In the genomic region with DNA sequence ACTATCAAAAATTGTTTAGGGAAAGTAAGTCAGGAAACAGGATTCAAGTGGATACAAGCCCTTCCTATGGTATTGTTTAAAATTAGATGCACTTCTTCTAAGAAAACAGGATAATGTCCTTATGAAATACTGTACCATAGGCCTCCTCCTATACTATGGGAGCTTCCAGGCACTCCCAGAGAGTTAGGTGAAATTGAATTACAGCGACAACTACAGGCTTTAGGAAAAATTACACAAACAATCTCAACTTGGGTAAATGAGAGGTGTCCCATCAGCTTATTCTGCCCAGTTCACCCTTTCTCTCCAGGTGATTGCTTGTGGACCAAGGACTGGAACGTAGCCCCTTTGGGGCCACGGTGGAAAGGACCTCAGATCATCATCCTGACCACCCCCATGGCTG, we compare ENCODE assay signal across 26 cellular contexts.
DNase-seq lines count a peak whose midpoint lies in the region; ATAC-seq and TF ChIP-seq lines count a peak whose summit lies in the region.
"Had no signal": no experiment of that assay in that cellular context is flagged by ENCODE, and none has a peak within 500 bp of the region (broad histone marks: within the 10 kb centered on the region; RNA-seq: fewer than 3 reads in every experiment).

No MANE protein-coding gene starts in this region.

- TF ChIP-seq CTCF in DOHH2 (IDR thresholded peaks at IDR 0.05; ENCODE audit: low read depth, low read length, poor library complexity, severe bottlenecking) (peak; percentile 15), GM23338 (conservative IDR thresholded peaks at IDR 0.05; ENCODE audit: low read depth in 2 of 2) (no peak), RWPE2 (IDR thresholded peaks at IDR 0.05; ENCODE audit: poor library complexity, severe bottlenecking) (no peak)

- peaks cover 88% of the 10 kb centered on the region for H3K9me3 Mint-ChIP-seq in GM23338
- H3K9me3 Mint-ChIP-seq: activated naive CD4-positive, alpha-beta T cell treated with anti-CD3 and anti-CD28 coated beads, Interleukin-2, amount 50 U/mL, for 24 hours; activated T-helper 2 cell treated with anti-CD3 and anti-CD28 coated beads, Interferon-gamma antibody, Interleukin-2, Interleukin-4, amounts not matched to agents 10 μg/mL and 5 μg/mL and 100 μg/mL, durations not matched to agents 14 hours and 24 hours and 36 hours; nephron progenitor cell; stimulated activated naive CD8-positive, alpha-beta T cell treated with anti-CD3 and anti-CD28 coated beads, Interleukin-15, Interleukin-2, amounts not matched to agents 100 ng/mL and 50 ng/mL, for 24 hours had no signal

- H3K27me3 Mint-ChIP-seq in GM23338 (ENCODE audit: insufficient read depth, low read depth, poor library complexity) = no peaks in the 10 kb centered on the region
- H3K27me3 Mint-ChIP-seq: brain; stimulated activated naive CD8-positive, alpha-beta T cell treated with anti-CD3 and anti-CD28 coated beads, Interleukin-15, Interleukin-2, amounts not matched to agents 100 ng/mL and 50 ng/mL, for 24 hours had no signal

- H3K27ac ChIP-seq in DOHH2 (ENCODE audit: low read depth, low read length) (no peak overlapping the region), GM23338 (ENCODE audit: low read depth) (no peak overlapping the region), RWPE2 (ENCODE audit: poor library complexity, severe bottlenecking) (peak overlapping the region; percentile 56)
- H3K27ac ChIP-seq: BLaER1 treated with 17β-estradiol and CSF1 and Interleukin-3, amounts not matched to agents 10 nM and 100 nM; vagina had no signal

- H2AFZ ChIP-seq in GM23338 = no peak overlapping the region

- no peak overlapping the region for H3K27ac Mint-ChIP-seq in GM23338
- H3K27ac Mint-ChIP-seq: activated naive CD4-positive, alpha-beta T cell treated with anti-CD3 and anti-CD28 coated beads, Interleukin-2, amount 50 U/mL, for 24 hours; activated T-helper 2 cell treated with anti-CD3 and anti-CD28 coated beads, Interferon-gamma antibody, Interleukin-2, Interleukin-4, amounts not matched to agents 10 μg/mL and 5 μg/mL and 100 μg/mL, durations not matched to agents 14 hours and 24 hours and 36 hours; brain; memory B cell; nephron progenitor cell; stimulated activated naive CD8-positive, alpha-beta T cell treated with anti-CD3 and anti-CD28 coated beads, Interleukin-15, Interleukin-2, amounts not matched to agents 100 ng/mL and 50 ng/mL, for 24 hours had no signal

- H3K9me3 ChIP-seq in DOHH2 (ENCODE audit: control insufficient read depth, insufficient read depth, low read length) = no peaks in the 10 kb centered on the region
- H3K9me3 ChIP-seq in RWPE2 (ENCODE audit: severe bottlenecking) = no peaks in the 10 kb centered on the region
- H3K9me3 ChIP-seq: BLaER1 treated with 17β-estradiol and CSF1 and Interleukin-3, amounts not matched to agents 10 nM and 100 nM; vagina had no signal

- no peaks in the 10 kb centered on the region for H3K79me2 ChIP-seq in DOHH2 (ENCODE audit: control insufficient read depth, low read length)
- no peaks in the 10 kb centered on the region for H3K79me2 ChIP-seq in GM23338 (replicated peaks; ENCODE audit: insufficient read depth)

- peak; percentile 0 for DNase-seq in GM23338 (ENCODE audit: low spot score)
- no peak for DNase-seq in RWPE2 (ENCODE audit: low spot score)
- peak; percentile 3 for DNase-seq in renal cortical epithelial cell (ENCODE audit: low read depth)
- no peak for DNase-seq in central memory CD4-positive, alpha-beta T cell
- no peak for DNase-seq in stimulated activated CD4-positive, alpha-beta T cell treated with anti-CD3 and anti-CD28 coated beads, Interleukin-2, amount 100 ng/mL, for 24 hours
- DNase-seq: activated T-cell treated with anti-CD3 and anti-CD28 coated beads for 4 hours; amniotic stem cell; hippocampal formation; Kasumi-1; left cardiac atrium; NCI-H146; NCI-H2107; NCI-H510A treated with DMSO at 0.1 percent for 48 hours; nephron progenitor cell; OCI-M1; stimulated activated CD4-positive, alpha-beta T cell treated with anti-CD3 and anti-CD28 coated beads, Interleukin-1b, Interleukin-23, amount 100 ng/mL, for 48 hours; T-helper 2 cell had no signal

- no peaks in the 10 kb centered on the region for H3K27me3 ChIP-seq in DOHH2 (ENCODE audit: control insufficient read depth, low read length)
- no peaks in the 10 kb centered on the region for H3K27me3 ChIP-seq in GM23338 (ENCODE audit: insufficient read depth)
- no peaks in the 10 kb centered on the region for H3K27me3 ChIP-seq in RWPE2 (ENCODE audit: insufficient read depth, poor library complexity, severe bottlenecking)
- H3K27me3 ChIP-seq: BLaER1 treated with 17β-estradiol and CSF1 and Interleukin-3, amounts not matched to agents 10 nM and 100 nM; vagina had no signal

- H3K4me3 Mint-ChIP-seq in GM23338 = no peak overlapping the region
- H3K4me3 Mint-ChIP-seq: activated naive CD4-positive, alpha-beta T cell treated with anti-CD3 and anti-CD28 coated beads, Interleukin-2, amount 50 U/mL, for 24 hours; brain; memory B cell; nephron progenitor cell; stimulated activated naive CD8-positive, alpha-beta T cell treated with anti-CD3 and anti-CD28 coated beads, Interleukin-15, Interleukin-2, amounts not matched to agents 100 ng/mL and 50 ng/mL, for 24 hours had no signal

- H3K36me3 ChIP-seq in DOHH2 (ENCODE audit: control insufficient read depth, low read length) = no peaks in the 10 kb centered on the region
- H3K36me3 ChIP-seq in GM23338 (ENCODE audit: insufficient read depth) = no peaks in the 10 kb centered on the region
- H3K36me3 ChIP-seq in RWPE2 (ENCODE audit: low read depth) = no peaks in the 10 kb centered on the region
- H3K36me3 ChIP-seq: BLaER1 treated with 17β-estradiol and CSF1 and Interleukin-3, amounts not matched to agents 10 nM and 100 nM; vagina had no signal

- peaks cover 3% of the 10 kb centered on the region; the same call in 1 of the 3 replicates for H3K36me3 Mint-ChIP-seq in GM23338 (ENCODE audit: low read depth)
- H3K36me3 Mint-ChIP-seq: activated naive CD4-positive, alpha-beta T cell treated with anti-CD3 and anti-CD28 coated beads, Interleukin-2, amount 50 U/mL, for 24 hours; brain; memory B cell had no signal

- H4K20me1 ChIP-seq in DOHH2 (ENCODE audit: control insufficient read depth, insufficient read depth, low read depth, low read length) (no peaks in the 10 kb centered on the region), GM23338 (replicated peaks; ENCODE audit: insufficient read depth) (no peaks in the 10 kb centered on the region)
- H4K20me1 ChIP-seq: BLaER1 treated with 17β-estradiol and CSF1 and Interleukin-3, amounts not matched to agents 10 nM and 100 nM had no signal

- H3K4me2 ChIP-seq in DOHH2 (ENCODE audit: low read length) (no peak overlapping the region), GM23338 (no peak overlapping the region)
- H3K4me2 ChIP-seq: BLaER1 treated with 17β-estradiol and CSF1 and Interleukin-3, amounts not matched to agents 10 nM and 100 nM had no signal

- H3F3A ChIP-seq in DOHH2 (ENCODE audit: control insufficient read depth, insufficient read depth) (no peaks in the 10 kb centered on the region), GM23338 (replicated peaks; ENCODE audit: low read depth) (no peaks in the 10 kb centered on the region)

- H3K4me1 ChIP-seq in DOHH2 (ENCODE audit: control insufficient read depth, low read length) (no peaks in the 10 kb centered on the region), GM23338 (ENCODE audit: insufficient read depth) (no peaks in the 10 kb centered on the region), RWPE2 (ENCODE audit: insufficient read depth, poor library complexity, severe bottlenecking) (no peaks in the 10 kb centered on the region)
- H3K4me1 ChIP-seq: BLaER1 treated with 17β-estradiol and CSF1 and Interleukin-3, amounts not matched to agents 10 nM and 100 nM; vagina had no signal

- H3K4me1 Mint-ChIP-seq in GM23338 = no peaks in the 10 kb centered on the region
- H3K4me1 Mint-ChIP-seq: activated naive CD4-positive, alpha-beta T cell treated with anti-CD3 and anti-CD28 coated beads, Interleukin-2, amount 50 U/mL, for 24 hours; brain; nephron progenitor cell had no signal

- ATAC-seq in GM23338 (no peak), RWPE2 (ENCODE audit: low read depth) (no peak), GM18519 (IDR thresholded peaks at IDR 0.05; ENCODE audit: low FRiP score, unreplicated experiment) (no peak)
- ATAC-seq: left cardiac atrium had no signal

- H3K4me3 ChIP-seq in DOHH2 (ENCODE audit: low read length) = no peak overlapping the region
- H3K4me3 ChIP-seq in GM23338 = no peak overlapping the region
- no peak overlapping the region for H3K4me3 ChIP-seq in RWPE2 (ENCODE audit: severe bottlenecking)
- H3K4me3 ChIP-seq: BLaER1 treated with 17β-estradiol and CSF1 and Interleukin-3, amounts not matched to agents 10 nM and 100 nM; vagina had no signal

- H3K9me2 ChIP-seq in DOHH2 (replicated peaks; ENCODE audit: control insufficient read depth, low read length) = no peaks in the 10 kb centered on the region
- no peaks in the 10 kb centered on the region for H3K9me2 ChIP-seq in GM23338 (ENCODE audit: insufficient read depth)

TF ChIP-seq in GM23338, 12 proteins besides CTCF, POLR2A, EP300 and RAD21 (continues in another document):
- TF ChIP-seq ZNF331 (CRISPR knock-in tag; IDR thresholded peaks at IDR 0.05; ENCODE audit: low read depth) = no peak

Comparison
In these comparisons a context has a peak if more than half of its experiments do, and no peak if none do; other contexts are left out.
1. DNase-seq: peak in GM23338 (single experiment) and renal cortical epithelial cell (single experiment); none in RWPE2 (single experiment), central memory CD4-positive, alpha-beta T cell (single experiment) and stimulated activated CD4-positive, alpha-beta T cell treated with anti-CD3 and anti-CD28 coated beads, Interleukin-2, amount 100 ng/mL, for 24 hours (0 of 2).